Comparison of ENCODE assay signal across 23 cellular contexts in genomic region chr22:49067504-49067903, GRCh38.
DNase-seq lines count a peak whose midpoint lies in the region; ATAC-seq, FAIRE-seq and TF ChIP-seq lines count a peak whose summit lies in the region.
"Had no signal": no experiment of that assay in that cellular context is flagged by ENCODE, and none has a peak within 500 bp of the region (broad histone marks: within the 10 kb centered on the region; RNA-seq: fewer than 3 reads in every experiment).

No MANE protein-coding gene starts in this region.

- no peaks in the 10 kb centered on the region for H3K79me1 ChIP-seq in IMR-90 (ENCODE audit: low read depth in 1 of 2, low read length in 2 of 2)

- FAIRE-seq in A549 (lab: Jason Lieb, UNC) (no peak), pancreas (lab: Jason Lieb, UNC) (no peak)
- FAIRE-seq: A204.1, D721Med, GM12878, GM12892, GM18507 had no signal

- no TSS peak for BruUV-seq in IMR-90 (replicated peaks; lab: Mats Ljungman, UMichigan)

- H2AK9ac ChIP-seq in IMR-90 (replicated peaks; ENCODE audit: low read depth, low read length, poor library complexity), result no peak overlapping the region

- peaks cover 26% of the 10 kb centered on the region for H3K27me3 Mint-ChIP-seq in T-helper 17 cell

- H2BK120ac ChIP-seq in IMR-90 (ENCODE audit: low read depth, low read length), result no peak overlapping the region

- H3K4me3 ChIP-seq in A549 (no peak overlapping the region), IMR-90 (ENCODE audit: insufficient read depth, low read depth, low read length) (no peak overlapping the region), pancreas (no peak overlapping the region)
- H3K4me3 ChIP-seq: BLaER1 treated with 17β-estradiol and CSF1 and Interleukin-3, amounts not matched to agents 10 nM and 100 nM; GM12878 had no signal

- H3K4me2 ChIP-seq in A549, result no peak overlapping the region
- H3K4me2 ChIP-seq in IMR-90 (ENCODE audit: low read depth, low read length), result no peak overlapping the region
- H3K4me2 ChIP-seq: BLaER1 treated with 17β-estradiol and CSF1 and Interleukin-3, amounts not matched to agents 10 nM and 100 nM had no signal

- no peak overlapping the region for H3K9ac ChIP-seq in IMR-90 (ENCODE audit: low read depth, low read length)
- H3K9ac ChIP-seq: BLaER1 treated with 17β-estradiol and CSF1 and Interleukin-3, amounts not matched to agents 10 nM and 100 nM had no signal

- H3K18ac ChIP-seq in IMR-90 (ENCODE audit: low read depth, low read length), result no peak overlapping the region

- no peak overlapping the region for H4K91ac ChIP-seq in IMR-90 (ENCODE audit: insufficient read depth, low read depth, low read length)

- POLR2A ChIA-PET in A549 (lab: Yijun Ruan, JAX) (no interaction called here), IMR-90 (lab: Charles Lee; ENCODE audit: unreplicated experiment) (no interaction called here)

- no peak overlapping the region for H3K4ac ChIP-seq in IMR-90 (ENCODE audit: low read depth, low read length)

- no peak overlapping the region for H3K27ac ChIP-seq in A549
- H3K27ac ChIP-seq in IMR-90 (ENCODE audit: insufficient read depth, low read length), result no peak overlapping the region
- no peak overlapping the region for H3K27ac ChIP-seq in pancreas
- H3K27ac ChIP-seq: BLaER1 treated with 17β-estradiol and CSF1 and Interleukin-3, amounts not matched to agents 10 nM and 100 nM; C4-2B had no signal

- H4K20me1 ChIP-seq in IMR-90 (ENCODE audit: insufficient read depth, low read length), result no peaks in the 10 kb centered on the region
- H4K20me1 ChIP-seq: BLaER1 treated with 17β-estradiol and CSF1 and Interleukin-3, amounts not matched to agents 10 nM and 100 nM had no signal

- peak overlapping the region; percentile 45 for H3K27ac Mint-ChIP-seq in T-helper 17 cell
- H3K27ac Mint-ChIP-seq: B cell; CD4-positive, alpha-beta T cell; CD8-positive, alpha-beta T cell had no signal

- in situ Hi-C loops in IMR-90 (cut with MboI; ENCODE audit: low sequenced_read_pairs), result no loop called here
- in situ Hi-C loops in G401 (cut with HindIII; ENCODE audit: low sequenced_read_pairs), result no loop called here

- H2BK15ac ChIP-seq in IMR-90 (ENCODE audit: low read depth, low read length), result no peak overlapping the region

- no peaks in the 10 kb centered on the region for H3K9me3 ChIP-seq in A549
- peaks cover 16% of the 10 kb centered on the region for H3K9me3 ChIP-seq in IMR-90 (ENCODE audit: control insufficient read depth, insufficient read depth, low read length)
- H3K9me3 ChIP-seq in T-helper 17 cell (ENCODE audit: control insufficient read depth, low read length, poor library complexity, severe bottlenecking), result no peaks in the 10 kb centered on the region
- no peaks in the 10 kb centered on the region for H3K9me3 ChIP-seq in pancreas
- H3K9me3 ChIP-seq: Caco-2 had no signal

- ATAC-seq in A549, result no peak
- no peak for ATAC-seq in IMR-90 (ENCODE audit: low read depth)
- ATAC-seq in T-helper 17 cell, result no peak
- peak in 3 of 4 donors; percentile 28 to 57 (median 48) for ATAC-seq in pancreas
- no peak for ATAC-seq in HG03521 (IDR thresholded peaks at IDR 0.05; ENCODE audit: unreplicated experiment)
- ATAC-seq in HG03378 (IDR thresholded peaks at IDR 0.05; ENCODE audit: unreplicated experiment), result no peak
- ATAC-seq: CD8-positive, alpha-beta T cell; GM12878 had no signal

- no peak overlapping the region for H2BK20ac ChIP-seq in IMR-90 (ENCODE audit: low read depth, low read length)

- no peak for DNase-seq in A549 (ENCODE audit: low read depth in 1 of 2, low spot score in 1 of 2)
- DNase-seq in IMR-90, result no peak
- no peak for DNase-seq in T-helper 17 cell
- DNase-seq in pancreas, result peak in 1 of 6 donors; percentile 17
- no peak for DNase-seq in G401 (ENCODE audit: low spot score)
- DNase-seq: 8988T; AML-193; Caco-2; Calu3; CD4-positive, alpha-beta T cell; CD8-positive, alpha-beta T cell; DMS79 treated with DMSO at 0.1 percent for 48 hours; GDM1 had no signal

- TF ChIP-seq POLR2A in A549 (IDR thresholded peaks at IDR 0.05; ENCODE audit: low read length), result no peak
- TF ChIP-seq POLR2A in IMR-90 (IDR thresholded peaks at IDR 0.05; ENCODE audit: low read depth, low read length), result no peak

- intact Hi-C loops in IMR-90 (cut with micrococcal nuclease), result no loop called here
- intact Hi-C loops in pancreas (cut with DNase I), result no loop called here

- H3K36me3 Mint-ChIP-seq in T-helper 17 cell (ENCODE audit: low read depth), result no peaks in the 10 kb centered on the region
- H3K36me3 Mint-ChIP-seq: CD8-positive, alpha-beta T cell had no signal

- no peak for TF ChIP-seq EP300 in A549 (IDR thresholded peaks at IDR 0.05)

- TF ChIP-seq RAD21 in A549 (conservative IDR thresholded peaks at IDR 0.05 in 1 of 2, IDR thresholded peaks at IDR 0.05 in 1 of 2) (no peak), IMR-90 (IDR thresholded peaks at IDR 0.05; ENCODE audit: low read length) (no peak)

- H2AFZ ChIP-seq in IMR-90 (replicated peaks; ENCODE audit: low read length, poor library complexity), result no peak overlapping the region

- no peak overlapping the region for H2AK5ac ChIP-seq in IMR-90 (ENCODE audit: low read depth, low read length)

- H3K36me3 ChIP-seq in IMR-90 (ENCODE audit: control insufficient read depth, insufficient read depth, low read length) (no peaks in the 10 kb centered on the region), pancreas (no peaks in the 10 kb centered on the region)
- H3K36me3 ChIP-seq: BLaER1 treated with 17β-estradiol and CSF1 and Interleukin-3, amounts not matched to agents 10 nM and 100 nM had no signal

- no peaks in the 10 kb centered on the region for H3K4me1 ChIP-seq in A549
- no peaks in the 10 kb centered on the region for H3K4me1 ChIP-seq in IMR-90 (ENCODE audit: control insufficient read depth, insufficient read depth, low read length)
- no peaks in the 10 kb centered on the region for H3K4me1 ChIP-seq in pancreas
- H3K4me1 ChIP-seq: Caco-2 had no signal

- H3K4me1 Mint-ChIP-seq in T-helper 17 cell, result no peaks in the 10 kb centered on the region
- H3K4me1 Mint-ChIP-seq: B cell had no signal

- CTCF ChIA-PET in A549 (lab: Yijun Ruan, JAX), result interaction anchor here (1.5 kb wide), 1 partner anchor 21 kb away, joined by 4 read pairs; no protein-coding TSS in a partner anchor
- CTCF ChIA-PET in IMR-90 (lab: Yijun Ruan, JAX), result no interaction called here

- H4K5ac ChIP-seq in IMR-90 (ENCODE audit: low read depth, low read length), result no peak overlapping the region

- WGBS in A549 (ENCODE audit: missing lambda C conversion rate), result 38% methylated on average over 4 of the region's 4 CpGs
- no CpG with 5 or more reads among the region's 4 CpGs for WGBS in IMR-90 (ENCODE audit: extremely low coverage in 2 of 2, insufficient read length in 1 of 2), 2 experiments
- WGBS in pancreas, 2 donors, result 39 to 42% methylated on average over 4 of the region's 4 CpGs

- H3K23ac ChIP-seq in IMR-90 (ENCODE audit: low read depth, low read length), result no peak overlapping the region

- no peak overlapping the region for H2BK5ac ChIP-seq in IMR-90 (ENCODE audit: low read depth, low read length, poor library complexity, severe bottlenecking)

- TF ChIP-seq CTCF in A549 (IDR thresholded peaks at IDR 0.05) (no peak), IMR-90 (conservative IDR thresholded peaks at IDR 0.05; ENCODE audit: low read depth, low read length) (no peak), pancreas (IDR thresholded peaks at IDR 0.05) (no peak)

- no peak overlapping the region for H3K4me3 Mint-ChIP-seq in T-helper 17 cell
- H3K4me3 Mint-ChIP-seq: B cell; CD4-positive, alpha-beta T cell; CD8-positive, alpha-beta T cell had no signal

- H3K56ac ChIP-seq in IMR-90 (ENCODE audit: extremely low read depth, insufficient read depth, low read length), result no peak overlapping the region

- H3K27me3 ChIP-seq in IMR-90 (ENCODE audit: control insufficient read depth, insufficient read depth, low read length), result no peaks in the 10 kb centered on the region
- no peaks in the 10 kb centered on the region for H3K27me3 ChIP-seq in pancreas
- H3K27me3 ChIP-seq: BLaER1 treated with 17β-estradiol and CSF1 and Interleukin-3, amounts not matched to agents 10 nM and 100 nM had no signal

- dilution Hi-C loops in IMR-90 (cut with HindIII; ENCODE audit: low sequenced_read_pairs, unreplicated experiment), result no loop called here

- no peaks in the 10 kb centered on the region for H3K9me1 ChIP-seq in IMR-90 (ENCODE audit: insufficient read depth, low read length)

- H3K14ac ChIP-seq in IMR-90 (replicated peaks; ENCODE audit: low read depth, low read length), result no peak overlapping the region

- H4K8ac ChIP-seq in IMR-90 (ENCODE audit: low read depth in 2 of 2, low read length in 2 of 2), result no peak overlapping the region

TF ChIP-seq in A549, 52 proteins besides CTCF, POLR2A, EP300 and RAD21:
- no peak for TF ChIP-seq ZSCAN20 (CRISPR knock-in tag; IDR thresholded peaks at IDR 0.05)
- TF ChIP-seq MAFK (IDR thresholded peaks at IDR 0.05; ENCODE audit: partially characterized antibody), result peak; percentile 28

TF ChIP-seq in IMR-90, 13 proteins besides CTCF, POLR2A, EP300 and RAD21:
- peak; percentile 43 for TF ChIP-seq MAFK (IDR thresholded peaks at IDR 0.05; ENCODE audit: low read depth, low read length)
- no peak for TF ChIP-seq NFE2L2 (IDR thresholded peaks at IDR 0.05; ENCODE audit: low read depth, low read length)

Comparison
In these comparisons a context has a peak if more than half of its experiments do, and no peak if none do; other contexts are left out.
1. ATAC-seq: peak in pancreas (3 of 4); none in A549 (0 of 2), IMR-90 (single experiment), T-helper 17 cell (single experiment), HG03521 (single experiment) and HG03378 (single experiment).